Comparison of ENCODE assay signal across 1 cellular context in the genomic region with DNA sequence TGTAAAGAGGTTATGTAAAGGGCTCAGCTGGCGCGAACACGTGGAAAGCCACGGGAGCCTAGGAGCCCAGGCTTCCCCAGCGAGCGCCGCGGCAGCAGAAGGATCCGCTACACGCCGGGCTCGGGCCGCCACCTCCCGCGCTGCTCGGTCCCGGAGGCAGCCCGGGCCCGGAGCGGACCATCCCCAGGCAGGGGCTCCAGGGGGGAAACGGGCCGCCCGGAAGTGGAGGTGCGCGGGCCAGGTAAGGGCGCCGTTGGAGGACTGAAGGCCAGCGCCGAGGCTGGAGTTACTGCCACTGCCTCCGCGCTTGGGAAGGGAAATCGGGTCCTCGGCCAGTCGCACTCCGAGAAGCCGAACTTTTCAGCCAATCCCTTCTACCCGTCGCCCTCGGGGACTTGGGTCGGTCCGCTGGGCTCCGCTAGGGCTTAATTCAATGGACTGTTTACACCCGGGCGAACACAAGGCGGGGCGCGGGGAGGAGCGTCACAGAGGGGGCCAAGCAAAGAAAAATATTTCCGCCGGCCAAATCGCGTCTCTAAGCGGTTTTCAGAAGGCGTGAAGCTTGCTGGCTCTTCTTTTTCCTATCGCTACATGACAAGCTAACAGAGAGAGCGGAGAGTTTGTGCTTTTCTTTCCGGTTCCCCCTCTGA.
TF ChIP-seq lines count a peak whose summit lies in the region.

No MANE protein-coding gene starts in this region.

TF ChIP-seq in HEK293, 187 proteins besides CTCF, POLR2A, EP300 and RAD21 (continued from another document and continues in another):
- TF ChIP-seq, protein P1, sequence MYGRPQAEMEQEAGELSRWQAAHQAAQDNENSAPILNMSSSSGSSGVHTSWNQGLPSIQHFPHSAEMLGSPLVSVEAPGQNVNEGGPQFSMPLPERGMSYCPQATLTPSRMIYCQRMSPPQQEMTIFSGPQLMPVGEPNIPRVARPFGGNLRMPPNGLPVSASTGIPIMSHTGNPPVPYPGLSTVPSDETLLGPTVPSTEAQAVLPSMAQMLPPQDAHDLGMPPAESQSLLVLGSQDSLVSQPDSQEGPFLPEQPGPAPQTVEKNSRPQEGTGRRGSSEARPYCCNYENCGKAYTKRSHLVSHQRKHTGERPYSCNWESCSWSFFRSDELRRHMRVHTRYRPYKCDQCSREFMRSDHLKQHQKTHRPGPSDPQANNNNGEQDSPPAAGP (tag by site-specific recombination; IDR thresholded peaks at IDR 0.05): 0 out of 2 replicates have a peak, but pooled peaks have one; percentile 76
- TF ChIP-seq ZNF664 (tag by site-specific recombination; IDR thresholded peaks at IDR 0.05): no peak
- TF ChIP-seq ZNF23 (tag by site-specific recombination; IDR thresholded peaks at IDR 0.05; ENCODE audit: borderline replicate concordance): no peak
- TF ChIP-seq KLF1 (tag by site-specific recombination; IDR thresholded peaks at IDR 0.05): no peak
- no peak for TF ChIP-seq ZNF350 (tag by site-specific recombination; IDR thresholded peaks at IDR 0.05)
- 0 out of 2 replicates have a peak, but pooled peaks have one; percentile 31 for TF ChIP-seq PRDM1 (tag by site-specific recombination; IDR thresholded peaks at IDR 0.05)
- TF ChIP-seq, protein P2, sequence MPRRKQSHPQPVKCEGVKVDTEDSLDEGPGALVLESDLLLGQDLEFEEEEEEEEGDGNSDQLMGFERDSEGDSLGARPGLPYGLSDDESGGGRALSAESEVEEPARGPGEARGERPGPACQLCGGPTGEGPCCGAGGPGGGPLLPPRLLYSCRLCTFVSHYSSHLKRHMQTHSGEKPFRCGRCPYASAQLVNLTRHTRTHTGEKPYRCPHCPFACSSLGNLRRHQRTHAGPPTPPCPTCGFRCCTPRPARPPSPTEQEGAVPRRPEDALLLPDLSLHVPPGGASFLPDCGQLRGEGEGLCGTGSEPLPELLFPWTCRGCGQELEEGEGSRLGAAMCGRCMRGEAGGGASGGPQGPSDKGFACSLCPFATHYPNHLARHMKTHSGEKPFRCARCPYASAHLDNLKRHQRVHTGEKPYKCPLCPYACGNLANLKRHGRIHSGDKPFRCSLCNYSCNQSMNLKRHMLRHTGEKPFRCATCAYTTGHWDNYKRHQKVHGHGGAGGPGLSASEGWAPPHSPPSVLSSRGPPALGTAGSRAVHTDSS (tag by site-specific recombination; IDR thresholded peaks at IDR 0.05): no peak
- TF ChIP-seq, protein P3, sequence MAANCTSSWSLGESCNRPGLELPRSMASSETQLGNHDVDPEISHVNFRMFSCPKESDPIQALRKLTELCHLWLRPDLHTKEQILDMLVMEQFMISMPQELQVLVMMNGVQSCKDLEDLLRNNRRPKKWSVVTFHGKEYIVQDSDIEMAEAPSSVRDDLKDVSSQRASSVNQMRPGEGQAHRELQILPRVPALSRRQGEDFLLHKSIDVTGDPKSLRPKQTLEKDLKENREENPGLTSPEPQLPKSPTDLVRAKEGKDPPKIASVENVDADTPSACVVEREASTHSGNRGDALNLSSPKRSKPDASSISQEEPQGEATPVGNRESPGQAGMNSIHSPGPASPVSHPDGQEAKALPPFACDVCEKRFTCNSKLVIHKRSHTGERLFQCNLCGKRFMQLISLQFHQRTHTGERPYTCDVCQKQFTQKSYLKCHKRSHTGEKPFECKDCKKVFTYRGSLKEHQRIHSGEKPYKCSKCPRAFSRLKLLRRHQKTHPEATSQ (tag by site-specific recombination; IDR thresholded peaks at IDR 0.05): no peak
- TF ChIP-seq, protein P4, sequence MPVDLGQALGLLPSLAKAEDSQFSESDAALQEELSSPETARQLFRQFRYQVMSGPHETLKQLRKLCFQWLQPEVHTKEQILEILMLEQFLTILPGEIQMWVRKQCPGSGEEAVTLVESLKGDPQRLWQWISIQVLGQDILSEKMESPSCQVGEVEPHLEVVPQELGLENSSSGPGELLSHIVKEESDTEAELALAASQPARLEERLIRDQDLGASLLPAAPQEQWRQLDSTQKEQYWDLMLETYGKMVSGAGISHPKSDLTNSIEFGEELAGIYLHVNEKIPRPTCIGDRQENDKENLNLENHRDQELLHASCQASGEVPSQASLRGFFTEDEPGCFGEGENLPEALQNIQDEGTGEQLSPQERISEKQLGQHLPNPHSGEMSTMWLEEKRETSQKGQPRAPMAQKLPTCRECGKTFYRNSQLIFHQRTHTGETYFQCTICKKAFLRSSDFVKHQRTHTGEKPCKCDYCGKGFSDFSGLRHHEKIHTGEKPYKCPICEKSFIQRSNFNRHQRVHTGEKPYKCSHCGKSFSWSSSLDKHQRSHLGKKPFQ (tag by site-specific recombination; IDR thresholded peaks at IDR 0.05): 0 out of 2 replicates have a peak, but pooled peaks have one; percentile 53
- no peak for TF ChIP-seq REPIN1 (tag by site-specific recombination; IDR thresholded peaks at IDR 0.05; ENCODE audit: low read depth)
- TF ChIP-seq SCRT2 (tag by site-specific recombination; IDR thresholded peaks at IDR 0.05): no peak
- TF ChIP-seq ZNF221 (tag by site-specific recombination; IDR thresholded peaks at IDR 0.05; ENCODE audit: borderline replicate concordance): no peak
- no peak for TF ChIP-seq ZNF596 (tag by site-specific recombination; IDR thresholded peaks at IDR 0.05)
- TF ChIP-seq ZNF560 (tag by site-specific recombination; IDR thresholded peaks at IDR 0.05; ENCODE audit: borderline replicate concordance): no peak
- 0 out of 2 replicates have a peak, but pooled peaks have one; percentile 58 for TF ChIP-seq ZNF391 (tag by site-specific recombination; IDR thresholded peaks at IDR 0.05; ENCODE audit: borderline replicate concordance, low read depth)
- TF ChIP-seq, protein P5, sequence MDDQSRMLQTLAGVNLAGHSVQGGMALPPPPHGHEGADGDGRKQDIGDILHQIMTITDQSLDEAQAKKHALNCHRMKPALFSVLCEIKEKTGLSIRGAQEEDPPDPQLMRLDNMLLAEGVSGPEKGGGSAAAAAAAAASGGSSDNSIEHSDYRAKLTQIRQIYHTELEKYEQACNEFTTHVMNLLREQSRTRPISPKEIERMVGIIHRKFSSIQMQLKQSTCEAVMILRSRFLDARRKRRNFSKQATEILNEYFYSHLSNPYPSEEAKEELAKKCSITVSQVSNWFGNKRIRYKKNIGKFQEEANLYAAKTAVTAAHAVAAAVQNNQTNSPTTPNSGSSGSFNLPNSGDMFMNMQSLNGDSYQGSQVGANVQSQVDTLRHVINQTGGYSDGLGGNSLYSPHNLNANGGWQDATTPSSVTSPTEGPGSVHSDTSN (CRISPR knock-in tag; IDR thresholded peaks at IDR 0.05): no peak
- TF ChIP-seq ZNF501 (tag by site-specific recombination; IDR thresholded peaks at IDR 0.05): 0 out of 2 replicates have a peak, but pooled peaks have one; percentile 24
- TF ChIP-seq ZNF624 (tag by site-specific recombination; IDR thresholded peaks at IDR 0.05): no peak
- TF ChIP-seq IKZF3 (tag by site-specific recombination; IDR thresholded peaks at IDR 0.05): no peak
- peak; percentile 91 for TF ChIP-seq ZIC2 (tag by site-specific recombination; IDR thresholded peaks at IDR 0.05)
- TF ChIP-seq ZNF658 (tag by site-specific recombination; IDR thresholded peaks at IDR 0.05): no peak
- TF ChIP-seq ZBTB8A (tag by site-specific recombination; IDR thresholded peaks at IDR 0.05): peak; percentile 97
- TF ChIP-seq ZNF138 (tag by site-specific recombination; IDR thresholded peaks at IDR 0.05; ENCODE audit: borderline replicate concordance): no peak
- no peak for TF ChIP-seq GFI1B (tag by site-specific recombination; IDR thresholded peaks at IDR 0.05)
- peak; percentile 93 for TF ChIP-seq GLIS1 (tag by site-specific recombination; IDR thresholded peaks at IDR 0.05)
- no peak for TF ChIP-seq ZSCAN16 (tag by site-specific recombination; IDR thresholded peaks at IDR 0.05)
- TF ChIP-seq, protein P6, sequence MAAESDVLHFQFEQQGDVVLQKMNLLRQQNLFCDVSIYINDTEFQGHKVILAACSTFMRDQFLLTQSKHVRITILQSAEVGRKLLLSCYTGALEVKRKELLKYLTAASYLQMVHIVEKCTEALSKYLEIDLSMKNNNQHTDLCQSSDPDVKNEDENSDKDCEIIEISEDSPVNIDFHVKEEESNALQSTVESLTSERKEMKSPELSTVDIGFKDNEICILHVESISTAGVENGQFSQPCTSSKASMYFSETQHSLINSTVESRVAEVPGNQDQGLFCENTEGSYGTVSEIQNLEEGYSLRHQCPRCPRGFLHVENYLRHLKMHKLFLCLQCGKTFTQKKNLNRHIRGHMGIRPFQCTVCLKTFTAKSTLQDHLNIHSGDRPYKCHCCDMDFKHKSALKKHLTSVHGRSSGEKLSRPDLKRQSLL (tag by site-specific recombination; IDR thresholded peaks at IDR 0.05): no peak; the same call in 1 of the 2 replicates
- no peak for TF ChIP-seq ZNF830 (tag by site-specific recombination; IDR thresholded peaks at IDR 0.05; ENCODE audit: low read depth)
- no peak for TF ChIP-seq MYNN (tag by site-specific recombination; IDR thresholded peaks at IDR 0.05; ENCODE audit: borderline replicate concordance)
- TF ChIP-seq, protein P7, sequence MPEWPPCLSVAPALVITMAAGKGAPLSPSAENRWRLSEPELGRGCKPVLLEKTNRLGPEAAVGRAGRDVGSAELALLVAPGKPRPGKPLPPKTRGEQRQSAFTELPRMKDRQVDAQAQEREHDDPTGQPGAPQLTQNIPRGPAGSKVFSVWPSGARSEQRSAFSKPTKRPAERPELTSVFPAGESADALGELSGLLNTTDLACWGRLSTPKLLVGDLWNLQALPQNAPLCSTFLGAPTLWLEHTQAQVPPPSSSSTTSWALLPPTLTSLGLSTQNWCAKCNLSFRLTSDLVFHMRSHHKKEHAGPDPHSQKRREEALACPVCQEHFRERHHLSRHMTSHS (tag by site-specific recombination; IDR thresholded peaks at IDR 0.05): no peak
- TF ChIP-seq ZNF174 (tag by site-specific recombination; IDR thresholded peaks at IDR 0.05): no peak
- TF ChIP-seq ZNF660 (tag by site-specific recombination; IDR thresholded peaks at IDR 0.05): no peak; the same call in 1 of the 2 replicates
- no peak for TF ChIP-seq YY1 (tag by site-specific recombination; IDR thresholded peaks at IDR 0.05)
- TF ChIP-seq GLIS2 (tag by site-specific recombination; IDR thresholded peaks at IDR 0.05): peak; percentile 97
- TF ChIP-seq OVOL3 (tag by site-specific recombination; IDR thresholded peaks at IDR 0.05): peak; percentile 61; the same call in 1 of the 2 replicates
- no peak for TF ChIP-seq OSR2 (tag by site-specific recombination; IDR thresholded peaks at IDR 0.05)
- peak; percentile 89 for TF ChIP-seq ZXDB (tag by site-specific recombination; IDR thresholded peaks at IDR 0.05)
- TF ChIP-seq ZNF473 (tag by site-specific recombination; IDR thresholded peaks at IDR 0.05): no peak
- no peak for TF ChIP-seq ZFHX2 (tag by site-specific recombination; conservative IDR thresholded peaks at IDR 0.05)
- no peak for TF ChIP-seq ZNF19 (tag by site-specific recombination; IDR thresholded peaks at IDR 0.05; ENCODE audit: low read depth)
- TF ChIP-seq, protein P8, sequence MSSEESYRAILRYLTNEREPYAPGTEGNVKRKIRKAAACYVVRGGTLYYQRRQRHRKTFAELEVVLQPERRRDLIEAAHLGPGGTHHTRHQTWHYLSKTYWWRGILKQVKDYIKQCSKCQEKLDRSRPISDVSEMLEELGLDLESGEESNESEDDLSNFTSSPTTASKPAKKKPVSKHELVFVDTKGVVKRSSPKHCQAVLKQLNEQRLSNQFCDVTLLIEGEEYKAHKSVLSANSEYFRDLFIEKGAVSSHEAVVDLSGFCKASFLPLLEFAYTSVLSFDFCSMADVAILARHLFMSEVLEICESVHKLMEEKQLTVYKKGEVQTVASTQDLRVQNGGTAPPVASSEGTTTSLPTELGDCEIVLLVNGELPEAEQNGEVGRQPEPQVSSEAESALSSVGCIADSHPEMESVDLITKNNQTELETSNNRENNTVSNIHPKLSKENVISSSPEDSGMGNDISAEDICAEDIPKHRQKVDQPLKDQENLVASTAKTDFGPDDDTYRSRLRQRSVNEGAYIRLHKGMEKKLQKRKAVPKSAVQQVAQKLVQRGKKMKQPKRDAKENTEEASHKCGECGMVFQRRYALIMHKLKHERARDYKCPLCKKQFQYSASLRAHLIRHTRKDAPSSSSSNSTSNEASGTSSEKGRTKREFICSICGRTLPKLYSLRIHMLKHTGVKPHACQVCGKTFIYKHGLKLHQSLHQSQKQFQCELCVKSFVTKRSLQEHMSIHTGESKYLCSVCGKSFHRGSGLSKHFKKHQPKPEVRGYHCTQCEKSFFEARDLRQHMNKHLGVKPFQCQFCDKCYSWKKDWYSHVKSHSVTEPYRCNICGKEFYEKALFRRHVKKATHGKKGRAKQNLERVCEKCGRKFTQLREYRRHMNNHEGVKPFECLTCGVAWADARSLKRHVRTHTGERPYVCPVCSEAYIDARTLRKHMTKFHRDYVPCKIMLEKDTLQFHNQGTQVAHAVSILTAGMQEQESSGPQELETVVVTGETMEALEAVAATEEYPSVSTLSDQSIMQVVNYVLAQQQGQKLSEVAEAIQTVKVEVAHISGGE (tag by site-specific recombination; conservative IDR thresholded peaks at IDR 0.05; ENCODE audit: low read depth): peak; percentile 64
- TF ChIP-seq, protein P9, sequence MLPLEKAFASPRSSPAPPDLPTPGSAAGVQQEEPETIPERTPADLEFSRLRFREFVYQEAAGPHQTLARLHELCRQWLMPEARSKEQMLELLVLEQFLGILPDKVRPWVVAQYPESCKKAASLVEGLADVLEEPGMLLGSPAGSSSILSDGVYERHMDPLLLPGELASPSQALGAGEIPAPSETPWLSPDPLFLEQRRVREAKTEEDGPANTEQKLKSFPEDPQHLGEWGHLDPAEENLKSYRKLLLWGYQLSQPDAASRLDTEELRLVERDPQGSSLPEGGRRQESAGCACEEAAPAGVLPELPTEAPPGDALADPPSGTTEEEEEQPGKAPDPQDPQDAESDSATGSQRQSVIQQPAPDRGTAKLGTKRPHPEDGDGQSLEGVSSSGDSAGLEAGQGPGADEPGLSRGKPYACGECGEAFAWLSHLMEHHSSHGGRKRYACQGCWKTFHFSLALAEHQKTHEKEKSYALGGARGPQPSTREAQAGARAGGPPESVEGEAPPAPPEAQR (tag by site-specific recombination; IDR thresholded peaks at IDR 0.05): no peak
- no peak; the same call in 1 of the 2 replicates for TF ChIP-seq BCL11A (tag by site-specific recombination; IDR thresholded peaks at IDR 0.05; ENCODE audit: low read depth)
- TF ChIP-seq ZBTB1 (tag by site-specific recombination; IDR thresholded peaks at IDR 0.05): no peak
- no peak for TF ChIP-seq ZNF510 (tag by site-specific recombination; IDR thresholded peaks at IDR 0.05; ENCODE audit: insufficient replicate concordance)
- TF ChIP-seq ZNF24 (tag by site-specific recombination; IDR thresholded peaks at IDR 0.05): no peak
- no peak for TF ChIP-seq SCRT1 (tag by site-specific recombination; IDR thresholded peaks at IDR 0.05; ENCODE audit: borderline replicate concordance)
- no peak for TF ChIP-seq ZNF670 (tag by site-specific recombination; IDR thresholded peaks at IDR 0.05; ENCODE audit: low read depth)
- TF ChIP-seq ZFP41 (tag by site-specific recombination; IDR thresholded peaks at IDR 0.05; ENCODE audit: borderline replicate concordance): no peak
- TF ChIP-seq ZNF791 (tag by site-specific recombination; IDR thresholded peaks at IDR 0.05): no peak
- TF ChIP-seq ZNF394 (tag by site-specific recombination; IDR thresholded peaks at IDR 0.05; ENCODE audit: borderline replicate concordance): peak; percentile 69; the same call in 1 of the 2 replicates
- TF ChIP-seq KLF9 (tag by site-specific recombination; IDR thresholded peaks at IDR 0.05; ENCODE audit: low read depth): peak; percentile 8; the same call in 1 of the 2 replicates
- TF ChIP-seq ZNF341 (tag by site-specific recombination; IDR thresholded peaks at IDR 0.05; ENCODE audit: low read depth): no peak; the same call in 1 of the 2 replicates
- TF ChIP-seq KLF8 (tag by site-specific recombination; IDR thresholded peaks at IDR 0.05): peak; percentile 82
- no peak for TF ChIP-seq ZNF354C (tag by site-specific recombination; IDR thresholded peaks at IDR 0.05; ENCODE audit: borderline replicate concordance, low read depth)
- no peak for TF ChIP-seq ZNF169 (tag by site-specific recombination; IDR thresholded peaks at IDR 0.05)
